In genomic region chr10:100507357-100507732, GRCh38 we compare ENCODE assay signal across 31 cellular contexts. TPM values are rescaled to one million over a fixed set of nuclear protein-coding genes. Genes with fewer than 3 reads are reported as not detected.
DNase-seq lines count a peak whose midpoint lies in the region; ATAC-seq lines count a peak whose summit lies in the region.
"Had no signal": no experiment of that assay in that cellular context is flagged by ENCODE, and none has a peak within 500 bp of the region (broad histone marks: within the 10 kb centered on the region; RNA-seq: fewer than 3 reads in every experiment).

No MANE protein-coding gene starts in this region.

- no peaks in the 10 kb centered on the region for H3K27me3 Mint-ChIP-seq in activated CD4-positive, alpha-beta memory T cell treated with anti-CD3 and anti-CD28 coated beads for 36 hours
- H3K27me3 Mint-ChIP-seq in naive thymus-derived CD8-positive, alpha-beta T cell, result no peaks in the 10 kb centered on the region

- intact Hi-C loops in activated CD4-positive, alpha-beta memory T cell treated with anti-CD3 and anti-CD28 coated beads for 36 hours (cut with micrococcal nuclease), result no loop called here

- H3K4me3 Mint-ChIP-seq in activated CD4-positive, alpha-beta memory T cell treated with anti-CD3 and anti-CD28 coated beads for 36 hours, result no peak overlapping the region
- peak overlapping the region in 9 of 10 donors; percentile 2 to 64 (median 50) for H3K4me3 Mint-ChIP-seq in naive thymus-derived CD8-positive, alpha-beta T cell
- H3K4me3 Mint-ChIP-seq: H9, nephron had no signal

- no peak for ATAC-seq in activated naive CD4-positive, alpha-beta T cell treated with anti-CD3 and anti-CD28 coated beads, Interleukin-2, amount 50 U/mL, for 72 hours
- no peak for ATAC-seq in naive thymus-derived CD8-positive, alpha-beta T cell
- ATAC-seq: gastroesophageal sphincter, left cardiac atrium had no signal

- peaks cover 64% of the 10 kb centered on the region for H3K4me1 Mint-ChIP-seq in activated CD4-positive, alpha-beta memory T cell treated with anti-CD3 and anti-CD28 coated beads for 36 hours (ENCODE audit: low read depth)
- H3K4me1 Mint-ChIP-seq in naive thymus-derived CD8-positive, alpha-beta T cell, result peaks cover 42 to 84% (median 74%) of the 10 kb centered on the region in 4 donors

- DNase-seq in NK-92 treated with Interleukin-12 subunit alpha and Interleukin-12 subunit beta, amount 100 ng/mL, for 24 hours (lab: John Stamatoyannopoulos, UW), result peak; percentile 54
- DNase-seq in NK-92 (lab: John Stamatoyannopoulos, UW; ENCODE audit: unreplicated experiment) (no peak), iPS-NIHi11 (ENCODE audit: low spot score) (no peak), SHP77 treated with DMSO at 0.1 percent for 48 hours (lab: John Stamatoyannopoulos, UW) (no peak)
- no peak for DNase-seq in activated naive CD4-positive, alpha-beta T cell treated with anti-CD3 and anti-CD28 coated beads, Interleukin-2, amount 50 U/mL, for 72 hours (ENCODE audit: low spot score in 2 of 2)
- no peak for DNase-seq in activated naive CD4-positive, alpha-beta T cell treated with anti-CD3 and anti-CD28 coated beads, Interleukin-2, amount 50 U/mL, for 16 hours
- no peak for DNase-seq in activated CD4-positive, alpha-beta memory T cell treated with anti-CD3 and anti-CD28 coated beads for 36 hours
- peak in 1 of 10 donors; percentile 25 for DNase-seq in naive thymus-derived CD8-positive, alpha-beta T cell
- DNase-seq: Calu3; DMS79 treated with DMSO at 0.1 percent for 48 hours; effector CD4-positive, alpha-beta T cell; GF-D8; H9; Karpas-422; left cardiac atrium; NCI-H1417 treated with DMSO at 0.1 percent for 48 hours; NCI-H2029 treated with DMSO at 0.1 percent for 48 hours; NCI-H526; SHP77; sigmoid colon; stimulated activated CD4-positive, alpha-beta T cell treated with anti-CD3 and anti-CD28 coated beads, Interleukin-12 subunit alpha, Interleukin-12 subunit beta, amount 100 ng/mL, for 4 hours; stimulated activated CD4-positive, alpha-beta T cell treated with anti-CD3 and anti-CD28 coated beads, Interleukin-4, amount 100 ng/mL, for 24 hours; T-helper 9 cell; upper lobe of left lung had no signal

- CTCF ChIA-PET in activated CD4-positive, alpha-beta memory T cell treated with anti-CD3 and anti-CD28 coated beads for 36 hours (lab: Charles Lee), result interaction anchor here (0.8 to 10.1 kb wide), 10 partner anchors 11 to 165 kb away, joined by 3 to 141 read pairs (median 16); partner anchors contain the start of genes HIF1AN, SCD and SEC31B

- H3K9me3 Mint-ChIP-seq in activated naive CD4-positive, alpha-beta T cell treated with anti-CD3 and anti-CD28 coated beads, Interleukin-2, amount 50 U/mL, for 72 hours, result no peaks in the 10 kb centered on the region
- no peaks in the 10 kb centered on the region for H3K9me3 Mint-ChIP-seq in activated CD4-positive, alpha-beta memory T cell treated with anti-CD3 and anti-CD28 coated beads for 36 hours
- no peaks in the 10 kb centered on the region for H3K9me3 Mint-ChIP-seq in naive thymus-derived CD8-positive, alpha-beta T cell
- H3K9me3 Mint-ChIP-seq: H9, nephron had no signal

- POLR2A ChIA-PET in activated CD4-positive, alpha-beta memory T cell treated with anti-CD3 and anti-CD28 coated beads for 36 hours (lab: Charles Lee), result interaction anchor here (3.0 to 5.2 kb wide), 3 partner anchors 25 to 221 kb away, joined by 8 to 32 read pairs (median 28); partner anchors contain the start of genes BLOC1S2 and SCD
- POLR2A ChIA-PET in naive thymus-derived CD8-positive, alpha-beta T cell (lab: Charles Lee), result interaction anchor here (1.3 to 1.8 kb wide), 2 partner anchors 28 to 73 kb away, joined by 3 to 6 read pairs; partner anchors contain the start of gene HIF1AN

- peaks cover 26 to 58% of the 10 kb centered on the region in 2 donors for H3K36me3 Mint-ChIP-seq in activated naive CD4-positive, alpha-beta T cell treated with anti-CD3 and anti-CD28 coated beads, Interleukin-2, amount 50 U/mL, for 72 hours
- peaks cover 50% of the 10 kb centered on the region for H3K36me3 Mint-ChIP-seq in activated CD4-positive, alpha-beta memory T cell treated with anti-CD3 and anti-CD28 coated beads for 36 hours
- peaks cover 0 to 37% (median 23%) of the 10 kb centered on the region in 3 donors for H3K36me3 Mint-ChIP-seq in naive thymus-derived CD8-positive, alpha-beta T cell

- peak overlapping the region; percentile 97 for H3K27ac Mint-ChIP-seq in activated naive CD4-positive, alpha-beta T cell treated with anti-CD3 and anti-CD28 coated beads, Interleukin-2, amount 50 U/mL, for 72 hours
- peak overlapping the region; percentile 90 for H3K27ac Mint-ChIP-seq in activated CD4-positive, alpha-beta memory T cell treated with anti-CD3 and anti-CD28 coated beads for 36 hours
- peak overlapping the region in 9 of 10 donors; percentile 49 to 100 (median 82) for H3K27ac Mint-ChIP-seq in naive thymus-derived CD8-positive, alpha-beta T cell
- H3K27ac Mint-ChIP-seq: H9, nephron had no signal

RNA-seq across cellular contexts. Expression of gene SEC31B, which starts 12.3 kb away (rescaled TPM):
- 100 to 1,000 TPM in 1 of 2 donors, 10 to 100 TPM in 1; 60.8 to 121 TPM for total RNA-seq in activated naive CD4-positive, alpha-beta T cell treated with anti-CD3 and anti-CD28 coated beads, Interleukin-2, amount 50 U/mL, for 72 hours
- 10 to 100 TPM; 44.2 to 47.2 TPM for total RNA-seq in activated CD4-positive, alpha-beta memory T cell treated with anti-CD3 and anti-CD28 coated beads for 36 hours
- 10 to 100 TPM; 60.1 to 61.7 TPM for total RNA-seq in naive thymus-derived CD8-positive, alpha-beta T cell
- 1 to 10 TPM in 2 of 3 donors, under 1 TPM in 1; 0.98 to 2.3 (median 2.0) TPM for polyA plus RNA-seq in naive thymus-derived CD8-positive, alpha-beta T cell

RNA-seq across cellular contexts. Expression of gene NDUFB8, which starts 22.3 kb away (rescaled TPM):
- total RNA-seq in activated naive CD4-positive, alpha-beta T cell treated with anti-CD3 and anti-CD28 coated beads, Interleukin-2, amount 50 U/mL, for 72 hours, result 100 to 1,000 TPM; 326 to 391 TPM
- 100 to 1,000 TPM; 390 to 404 TPM for total RNA-seq in activated CD4-positive, alpha-beta memory T cell treated with anti-CD3 and anti-CD28 coated beads for 36 hours
- 100 to 1,000 TPM; 170 to 184 TPM for total RNA-seq in naive thymus-derived CD8-positive, alpha-beta T cell
- 100 to 1,000 TPM; 520 to 585 (median 556) TPM for polyA plus RNA-seq in naive thymus-derived CD8-positive, alpha-beta T cell

RNA-seq across cellular contexts. Expression of gene HIF1AN, which starts 28.4 kb away (rescaled TPM):
- 10 to 100 TPM; 43.7 to 48.1 TPM for total RNA-seq in activated naive CD4-positive, alpha-beta T cell treated with anti-CD3 and anti-CD28 coated beads, Interleukin-2, amount 50 U/mL, for 72 hours
- total RNA-seq in activated CD4-positive, alpha-beta memory T cell treated with anti-CD3 and anti-CD28 coated beads for 36 hours, result 10 to 100 TPM; 40.6 to 47.4 TPM
- 10 to 100 TPM; 63.5 to 65.3 TPM for total RNA-seq in naive thymus-derived CD8-positive, alpha-beta T cell
- 10 to 100 TPM; 24.7 to 28.6 (median 26.9) TPM for polyA plus RNA-seq in naive thymus-derived CD8-positive, alpha-beta T cell

RNA-seq across cellular contexts. Expression of gene WNT8B, which starts 44.5 kb away (rescaled TPM):
- total RNA-seq in activated naive CD4-positive, alpha-beta T cell treated with anti-CD3 and anti-CD28 coated beads, Interleukin-2, amount 50 U/mL, for 72 hours, result under 1 TPM; 0.20 to 0.45 TPM
- under 1 TPM; 0.36 to 0.46 TPM for total RNA-seq in activated CD4-positive, alpha-beta memory T cell treated with anti-CD3 and anti-CD28 coated beads for 36 hours
- total RNA-seq in naive thymus-derived CD8-positive, alpha-beta T cell, result not detected
- polyA plus RNA-seq in naive thymus-derived CD8-positive, alpha-beta T cell, result 1 to 10 TPM in 1 of 3 donors, under 1 TPM in 2; 0.14 to 1.1 (median 0.24) TPM
- total RNA-seq: aorta, Calu3, fibroblast of lung, gastroesophageal sphincter, H9, hepatocyte, left cardiac atrium, osteoblast, pulmonary artery endothelial cell, sigmoid colon had no signal
- polyA plus RNA-seq: aorta, fibroblast of lung, hepatocyte had no signal
